22 cellular contexts compared by ENCODE assay signal in genomic region chr1:76079475-76080227, GRCh38.
"Had no signal": no experiment of that assay in that cellular context is flagged by ENCODE, and none has a peak within 500 bp of the region (broad histone marks: within the 10 kb centered on the region; RNA-seq: fewer than 3 reads in every experiment).

No MANE protein-coding gene starts in this region.

- H3K4me3 Mint-ChIP-seq: activated CD8-positive, alpha-beta T cell treated with anti-CD3 and anti-CD28 coated beads for 36 hours; activated naive CD8-positive, alpha-beta T cell; T-helper 17 cell; WTC11 had no signal

- H3K9me3 Mint-ChIP-seq: activated CD8-positive, alpha-beta T cell treated with anti-CD3 and anti-CD28 coated beads for 36 hours; brain; WTC11 had no signal

- H3K4me2 ChIP-seq: hepatocyte had no signal

- H3K27ac ChIP-seq: colonic mucosa, esophagus muscularis mucosa, hepatocyte, neutrophil, suprapubic skin had no signal

- H3K36me3 ChIP-seq: colonic mucosa, esophagus muscularis mucosa, neutrophil, suprapubic skin, upper lobe of left lung had no signal

- H3K27ac Mint-ChIP-seq: activated CD8-positive, alpha-beta T cell treated with anti-CD3 and anti-CD28 coated beads for 36 hours; activated naive CD8-positive, alpha-beta T cell; T-helper 17 cell; WTC11 had no signal

- DNase-seq: activated CD4-positive, alpha-beta T cell treated with anti-CD3 and anti-CD28 coated beads for 4 hours; activated CD8-positive, alpha-beta T cell treated with anti-CD3 and anti-CD28 coated beads for 36 hours; activated gamma-delta T cell; activated T-cell treated with anti-CD3 and anti-CD28 coated beads, Interleukin-2, amount 50 U/mL, for 48 hours; central memory CD4-positive, alpha-beta T cell; colonic mucosa; effector CD4-positive, alpha-beta T cell; islet precursor cell; naive B cell; stimulated activated CD4-positive, alpha-beta T cell treated with anti-CD3 and anti-CD28 coated beads, Interleukin-15, amount 100 ng/mL, for 24 hours; stimulated activated CD4-positive, alpha-beta T cell treated with anti-CD3 and anti-CD28 coated beads, Interleukin-4, amount 100 ng/mL, for 1 hour; stimulated activated naive CD4-positive, alpha-beta T cell treated with Interleukin-2 at 50 U/mL for 16 hours; T-helper 17 cell; upper lobe of left lung had no signal

- ATAC-seq: activated CD8-positive, alpha-beta T cell treated with anti-CD3 and anti-CD28 coated beads for 36 hours; left lobe of liver; T-helper 17 cell; WTC11 had no signal

- H3K36me3 Mint-ChIP-seq: activated naive CD8-positive, alpha-beta T cell; brain; naive B cell; WTC11 had no signal

- H3K27me3 Mint-ChIP-seq: activated CD8-positive, alpha-beta T cell treated with anti-CD3 and anti-CD28 coated beads for 36 hours; activated naive CD8-positive, alpha-beta T cell; naive B cell had no signal

- H3K4me1 ChIP-seq: colonic mucosa had no signal

- H3K27me3 ChIP-seq: colonic mucosa, esophagus muscularis mucosa, hepatocyte, neutrophil, suprapubic skin, upper lobe of left lung had no signal

- H3K9me3 ChIP-seq: colonic mucosa, esophagus muscularis mucosa, neutrophil, suprapubic skin, upper lobe of left lung had no signal

- H3K4me3 ChIP-seq: colonic mucosa, esophagus muscularis mucosa, hepatocyte, suprapubic skin, upper lobe of left lung had no signal
